In the genomic region with DNA sequence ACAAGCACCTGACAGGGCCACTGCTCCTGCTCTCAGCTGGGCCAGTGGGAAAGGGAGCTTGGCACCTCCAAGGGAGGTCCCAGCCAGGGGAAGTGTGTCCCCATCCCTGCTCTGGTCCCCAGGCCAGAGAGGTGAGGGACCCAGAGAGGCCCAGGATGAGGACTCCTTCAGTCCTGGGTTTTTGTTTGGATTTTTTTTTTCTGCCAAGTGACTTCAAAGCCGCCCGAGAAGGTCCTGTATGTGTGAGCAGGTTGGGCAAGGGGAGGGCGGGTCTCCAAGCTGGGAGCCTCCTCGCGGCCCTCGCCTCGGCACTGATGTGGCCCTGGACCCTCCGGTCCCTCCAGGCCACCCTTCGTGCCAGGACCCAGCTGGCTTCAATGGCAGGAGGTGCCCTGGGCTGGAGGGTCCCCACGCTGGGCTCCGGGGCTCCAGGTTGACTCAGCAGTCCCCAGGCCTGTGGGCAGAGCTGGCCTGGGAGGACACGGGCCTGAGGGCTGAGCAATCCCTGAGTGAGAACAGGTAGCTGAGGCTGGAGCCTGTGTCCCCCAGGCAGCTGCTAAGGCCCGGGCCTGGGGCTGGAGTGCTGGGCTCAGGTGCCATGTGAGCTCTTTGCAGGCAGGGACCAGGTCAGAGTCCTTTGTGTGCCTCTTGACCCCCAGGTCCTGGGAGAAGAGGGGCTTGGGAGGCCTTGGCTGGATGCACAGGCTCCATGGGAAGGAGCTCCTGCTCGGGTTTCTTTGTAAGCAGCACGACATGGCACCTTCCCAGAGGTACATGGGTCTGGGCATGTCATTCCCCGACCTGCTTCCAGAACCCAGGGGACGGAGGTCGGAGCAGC, we compare ENCODE assay signal across 20 cellular contexts.
DNase-seq lines count a peak whose midpoint lies in the region; ATAC-seq, FAIRE-seq and TF ChIP-seq lines count a peak whose summit lies in the region.
"Had no signal": no experiment of that assay in that cellular context is flagged by ENCODE, and none has a peak within 500 bp of the region (broad histone marks: within the 10 kb centered on the region; RNA-seq: fewer than 3 reads in every experiment).

No MANE protein-coding gene starts in this region.

- H3K27ac ChIP-seq in HUES6 (ENCODE audit: low read depth, low read length), result 0 out of 2 replicates have a peak overlapping the region, but pooled peaks have one; percentile 34
- peak overlapping the region; percentile 41 for H3K27ac ChIP-seq in WERI-Rb-1
- H3K27ac ChIP-seq in kidney (ENCODE audit: low read depth in 2 of 2, low read length in 2 of 2), result no peak overlapping the region
- H3K27ac ChIP-seq: epithelial cell of prostate, vagina had no signal

- ATAC-seq in stimulated activated effector memory CD8-positive, alpha-beta T cell treated with anti-CD3 and anti-CD28 coated beads, Interleukin-12 subunit alpha, Interleukin-12 subunit beta, amount 100 ng/mL, for 72 hours, result no peak
- ATAC-seq: activated T-cell treated with anti-CD3 and anti-CD28 coated beads, Interleukin-2, amount 50 U/mL, for 72 hours had no signal

- TF ChIP-seq CTCF in WERI-Rb-1 (IDR thresholded peaks at IDR 0.05; ENCODE audit: low read depth, low read length) (no peak), kidney (IDR thresholded peaks at IDR 0.05; ENCODE audit: borderline replicate concordance, extremely low read depth, insufficient read depth) (no peak)

- FAIRE-seq in kidney (lab: Jason Lieb, UNC) (no peak), H54 (lab: Jason Lieb, UNC) (no peak)

- H3K9ac ChIP-seq in HUES6 (ENCODE audit: low read length) (no peak overlapping the region), kidney (ENCODE audit: low read length in 2 of 2) (no peak overlapping the region)

- H3K4me3 ChIP-seq in HUES6 (ENCODE audit: low read depth, low read length), result no peak overlapping the region
- H3K4me3 ChIP-seq in WERI-Rb-1 (ENCODE audit: low read depth, low read length), result no peak overlapping the region
- no peak overlapping the region for H3K4me3 ChIP-seq in kidney (ENCODE audit: low read length in 2 of 2)
- H3K4me3 ChIP-seq: HAP-1, vagina had no signal

- H3K4me3 Mint-ChIP-seq in stimulated activated effector memory CD8-positive, alpha-beta T cell treated with anti-CD3 and anti-CD28 coated beads, Interleukin-12 subunit alpha, Interleukin-12 subunit beta, amount 100 ng/mL, for 72 hours, result no peak overlapping the region
- H3K4me3 Mint-ChIP-seq: activated T-cell treated with anti-CD3 and anti-CD28 coated beads, Interleukin-2, amount 50 U/mL, for 72 hours; CD4-positive, CD25-positive, alpha-beta regulatory T cell; central memory CD8-positive, alpha-beta T cell had no signal

- H3K36me3 ChIP-seq in HUES6 (ENCODE audit: control insufficient read depth, insufficient read depth, low read length) (no peaks in the 10 kb centered on the region), WERI-Rb-1 (no peaks in the 10 kb centered on the region), kidney (ENCODE audit: control insufficient read depth in 1 of 2, insufficient read depth in 2 of 2, low read length in 2 of 2) (no peaks in the 10 kb centered on the region)
- H3K36me3 ChIP-seq: HAP-1, vagina had no signal

- H3K9me3 Mint-ChIP-seq in stimulated activated effector memory CD8-positive, alpha-beta T cell treated with anti-CD3 and anti-CD28 coated beads, Interleukin-12 subunit alpha, Interleukin-12 subunit beta, amount 100 ng/mL, for 72 hours, result no peaks in the 10 kb centered on the region
- H3K9me3 Mint-ChIP-seq: activated T-cell treated with anti-CD3 and anti-CD28 coated beads, Interleukin-2, amount 50 U/mL, for 72 hours; central memory CD8-positive, alpha-beta T cell had no signal

- peaks cover 13% of the 10 kb centered on the region for H3K4me1 Mint-ChIP-seq in stimulated activated effector memory CD8-positive, alpha-beta T cell treated with anti-CD3 and anti-CD28 coated beads, Interleukin-12 subunit alpha, Interleukin-12 subunit beta, amount 100 ng/mL, for 72 hours

- H3K9me3 ChIP-seq in HUES6 (ENCODE audit: control insufficient read depth, insufficient read depth, low read depth, low read length) (no peaks in the 10 kb centered on the region), WERI-Rb-1 (ENCODE audit: severe bottlenecking) (no peaks in the 10 kb centered on the region), kidney (ENCODE audit: control insufficient read depth in 1 of 2, low read length in 2 of 2) (no peaks in the 10 kb centered on the region)
- H3K9me3 ChIP-seq: HAP-1, vagina had no signal

- H3K36me3 Mint-ChIP-seq in stimulated activated effector memory CD8-positive, alpha-beta T cell treated with anti-CD3 and anti-CD28 coated beads, Interleukin-12 subunit alpha, Interleukin-12 subunit beta, amount 100 ng/mL, for 72 hours, result peaks cover 18% of the 10 kb centered on the region
- H3K36me3 Mint-ChIP-seq: CD4-positive, CD25-positive, alpha-beta regulatory T cell had no signal

- H3K27me3 ChIP-seq in HUES6 (ENCODE audit: control insufficient read depth, insufficient read depth, low read length), result no peaks in the 10 kb centered on the region
- no peaks in the 10 kb centered on the region for H3K27me3 ChIP-seq in WERI-Rb-1 (ENCODE audit: insufficient read depth, low read depth, severe bottlenecking)
- H3K27me3 ChIP-seq: vagina had no signal

- H3K27ac Mint-ChIP-seq in stimulated activated effector memory CD8-positive, alpha-beta T cell treated with anti-CD3 and anti-CD28 coated beads, Interleukin-12 subunit alpha, Interleukin-12 subunit beta, amount 100 ng/mL, for 72 hours, result peak overlapping the region; percentile 32
- H3K27ac Mint-ChIP-seq: activated T-cell treated with anti-CD3 and anti-CD28 coated beads, Interleukin-2, amount 50 U/mL, for 72 hours had no signal

- H3K4me1 ChIP-seq in HUES6 (ENCODE audit: control insufficient read depth, insufficient read depth, low read length) (no peaks in the 10 kb centered on the region; the same call in 1 of the 2 replicates), kidney (ENCODE audit: control insufficient read depth in 1 of 2, insufficient read depth in 1 of 2, low read depth in 1 of 2, low read length in 2 of 2) (peaks cover 0 to 5% of the 10 kb centered on the region in 2 donors)
- H3K4me1 ChIP-seq: HAP-1 had no signal

- TF ChIP-seq POLR2A in H54 (IDR thresholded peaks at IDR 0.05; ENCODE audit: low read depth, low read length), result no peak

- intact Hi-C loops in kidney (cut with DNase I), result no loop called here

- DNase-seq in WERI-Rb-1 (no peak), kidney (peak; percentile 59), C1 segment of cervical spinal cord (lab: John Stamatoyannopoulos, UW) (no peak), germinal center (ENCODE audit: low spot score) (no peak), H54 (ENCODE audit: insufficient read length, low spot score) (no peak)
- DNase-seq in stimulated activated effector memory CD8-positive, alpha-beta T cell treated with anti-CD3 and anti-CD28 coated beads, Interleukin-12 subunit alpha, Interleukin-12 subunit beta, amount 100 ng/mL, for 72 hours (ENCODE audit: low spot score in 2 of 2), result no peak
- no peak for DNase-seq in activated naive CD4-positive, alpha-beta T cell treated with Interleukin-2 at 50 U/mL for 16 hours
- DNase-seq: activated CD4-positive, CD25-positive, alpha-beta regulatory T cell treated with anti-CD3 and anti-CD28 coated beads, Interleukin-2, amount 50 U/mL, for 72 hours; activated naive CD4-positive, alpha-beta T cell treated with anti-CD3 and anti-CD28 coated beads, Interleukin-2, amount 50 U/mL, for 16 hours; activated T-cell treated with anti-CD3 and anti-CD28 coated beads, Interleukin-2, amount 50 U/mL, for 72 hours; CD4-positive, CD25-positive, alpha-beta regulatory T cell; NCI-H1048; NCI-H2029 treated with DMSO at 0.1 percent for 48 hours; NCI-H446; SIG-M5 had no signal

Comparison
In these comparisons a context has a peak if more than half of its experiments do, and no peak if none do; other contexts are left out.
1. H3K27ac ChIP-seq: peak in HUES6 (single experiment) and WERI-Rb-1 (single experiment); none in kidney (0 of 2).